12 cellular contexts compared by ENCODE assay signal in genomic region chr11:48012051-48012391, GRCh38. TPM values are rescaled to one million over a fixed set of nuclear protein-coding genes. Genes with fewer than 3 reads are reported as not detected.
DNase-seq lines count a peak whose midpoint lies in the region; ATAC-seq and TF ChIP-seq lines count a peak whose summit lies in the region.
"Had no signal": no experiment of that assay in that cellular context is flagged by ENCODE, and none has a peak within 500 bp of the region (broad histone marks: within the 10 kb centered on the region; RNA-seq: fewer than 3 reads in every experiment).

No MANE protein-coding gene starts in this region.

- H3K4me3 Mint-ChIP-seq in CD4-positive, alpha-beta T cell: peak overlapping the region; percentile 30
- peak overlapping the region; percentile 57 for H3K4me3 Mint-ChIP-seq in T-helper 2 cell treated with Interferon-gamma antibody and Interleukin-4, amounts not matched to agents 5 μg/mL and 100 μg/mL, for 36 hours
- peak overlapping the region; percentile 60 for H3K4me3 Mint-ChIP-seq in activated naive CD8-positive, alpha-beta T cell
- H3K4me3 Mint-ChIP-seq in progenitor cell of endocrine pancreas (ENCODE audit: low read depth): no peak overlapping the region

- peak overlapping the region; percentile 97 for H3K27ac Mint-ChIP-seq in CD4-positive, alpha-beta T cell
- peak overlapping the region; percentile 93 for H3K27ac Mint-ChIP-seq in T-helper 2 cell treated with Interferon-gamma antibody and Interleukin-4, amounts not matched to agents 5 μg/mL and 100 μg/mL, for 36 hours
- peak overlapping the region; percentile 90 for H3K27ac Mint-ChIP-seq in activated naive CD8-positive, alpha-beta T cell
- no peak overlapping the region for H3K27ac Mint-ChIP-seq in progenitor cell of endocrine pancreas

- 62 to 68% (median 63%) methylated on average over 5 of the region's 5 CpGs for WGBS in spleen, 5 donors

- H3K4me1 Mint-ChIP-seq in CD4-positive, alpha-beta T cell (ENCODE audit: low read depth): peaks cover 81% of the 10 kb centered on the region
- peaks cover 70% of the 10 kb centered on the region for H3K4me1 Mint-ChIP-seq in T-helper 2 cell treated with Interferon-gamma antibody and Interleukin-4, amounts not matched to agents 5 μg/mL and 100 μg/mL, for 36 hours (ENCODE audit: low read depth)
- H3K4me1 Mint-ChIP-seq in activated naive CD8-positive, alpha-beta T cell (ENCODE audit: low read depth): peaks cover 79% of the 10 kb centered on the region
- peaks cover 6% of the 10 kb centered on the region for H3K4me1 Mint-ChIP-seq in progenitor cell of endocrine pancreas (ENCODE audit: low read depth)

- H3K36me3 Mint-ChIP-seq in CD4-positive, alpha-beta T cell (ENCODE audit: low read depth): no peaks in the 10 kb centered on the region
- H3K36me3 Mint-ChIP-seq in T-helper 2 cell treated with Interferon-gamma antibody and Interleukin-4, amounts not matched to agents 5 μg/mL and 100 μg/mL, for 36 hours (ENCODE audit: low read depth): peaks cover 20% of the 10 kb centered on the region
- peaks cover 2% of the 10 kb centered on the region for H3K36me3 Mint-ChIP-seq in activated naive CD8-positive, alpha-beta T cell
- H3K36me3 Mint-ChIP-seq in progenitor cell of endocrine pancreas (ENCODE audit: insufficient read depth): no peaks in the 10 kb centered on the region

- peak in 3 of 10 experiments; percentile 24 to 40 (median 27) for DNase-seq in CD4-positive, alpha-beta T cell
- DNase-seq in T-helper 2 cell treated with Interferon-gamma antibody and Interleukin-4, amounts not matched to agents 5 μg/mL and 100 μg/mL, for 36 hours (ENCODE audit: low spot score): peak; percentile 79
- DNase-seq in spleen (no peak), progenitor cell of endocrine pancreas (ENCODE audit: low spot score, unreplicated experiment) (no peak), NOMO-1 treated with dmso at 0.1 percent for 144 hours (lab: John Stamatoyannopoulos, UW; ENCODE audit: unreplicated experiment) (no peak), GM10266 (ENCODE audit: extremely low spot score) (no peak), DMS79 treated with DMSO at 0.1 percent for 48 hours (lab: John Stamatoyannopoulos, UW) (no peak)
- DNase-seq: COR-L47, NCI-H1092 treated with DMSO at 0.1 percent for 48 hours, NCI-H748 treated with DMSO at 0.1 percent for 48 hours had no signal

- H3K4me1 ChIP-seq in spleen: peaks cover 50 to 100% (median 92%) of the 10 kb centered on the region in 6 donors

- peaks cover 0 to 4% (median 0%) of the 10 kb centered on the region in 6 donors for H3K36me3 ChIP-seq in spleen

- CTCF ChIA-PET in CD4-positive, alpha-beta T cell (lab: Charles Lee): interaction anchor here (1.3 kb wide), 2 partner anchors 8 to 10 kb away, joined by 3 to 6 read pairs; no protein-coding TSS in a partner anchor

- peak overlapping the region in 1 of 8 donors; percentile 24 for H3K4me3 ChIP-seq in spleen

- TF ChIP-seq POLR2A in spleen (IDR thresholded peaks at IDR 0.05): no peak

- H3K27me3 ChIP-seq in CD4-positive, alpha-beta T cell (ENCODE audit: control insufficient read depth, insufficient read depth, low read length): no peaks in the 10 kb centered on the region
- H3K27me3 ChIP-seq in spleen (replicated peaks in 1 of 7): no peaks in the 10 kb centered on the region

- H3K9me3 Mint-ChIP-seq in CD4-positive, alpha-beta T cell: no peaks in the 10 kb centered on the region
- no peaks in the 10 kb centered on the region for H3K9me3 Mint-ChIP-seq in T-helper 2 cell treated with Interferon-gamma antibody and Interleukin-4, amounts not matched to agents 5 μg/mL and 100 μg/mL, for 36 hours
- H3K9me3 Mint-ChIP-seq in activated naive CD8-positive, alpha-beta T cell (ENCODE audit: low read depth): no peaks in the 10 kb centered on the region
- H3K9me3 Mint-ChIP-seq in progenitor cell of endocrine pancreas (ENCODE audit: low read depth): no peaks in the 10 kb centered on the region

- intact Hi-C loops in CD4-positive, alpha-beta T cell (cut with DNase I, micrococcal nuclease): no loop called here
- intact Hi-C loops in spleen (cut with DNase I; ENCODE audit: low total_unique reads): no loop called here

- H3K27ac ChIP-seq in CD4-positive, alpha-beta T cell (ENCODE audit: low read depth, low read length): peak overlapping the region; percentile 61
- H3K27ac ChIP-seq in spleen: peak overlapping the region; percentile 48 to 90 (median 86)

- no peaks in the 10 kb centered on the region for H3K27me3 Mint-ChIP-seq in CD4-positive, alpha-beta T cell
- no peaks in the 10 kb centered on the region for H3K27me3 Mint-ChIP-seq in T-helper 2 cell treated with Interferon-gamma antibody and Interleukin-4, amounts not matched to agents 5 μg/mL and 100 μg/mL, for 36 hours (ENCODE audit: low read depth)
- H3K27me3 Mint-ChIP-seq in activated naive CD8-positive, alpha-beta T cell: no peaks in the 10 kb centered on the region
- H3K27me3 Mint-ChIP-seq in progenitor cell of endocrine pancreas: no peaks in the 10 kb centered on the region

- peak; percentile 37 for ATAC-seq in CD4-positive, alpha-beta T cell (ENCODE audit: poor library complexity)
- ATAC-seq: SK-N-SH treated with all-trans-retinoic acid at 6 μM for 48 hours had no signal

- no peaks in the 10 kb centered on the region for H3K9me3 ChIP-seq in CD4-positive, alpha-beta T cell (ENCODE audit: control insufficient read depth, low read length)
- H3K9me3 ChIP-seq in spleen: no peaks in the 10 kb centered on the region

- POLR2A ChIA-PET in CD4-positive, alpha-beta T cell (lab: Charles Lee): interaction anchor here (0.8 to 4.8 kb wide), 4 partner anchors 10 to 44 kb away, joined by 3 to 52 read pairs (median 16); no protein-coding TSS in a partner anchor

- TF ChIP-seq CTCF in CD4-positive, alpha-beta T cell (IDR thresholded peaks at IDR 0.05): no peak
- TF ChIP-seq CTCF in spleen (IDR thresholded peaks at IDR 0.05 in 8 of 11, conservative IDR thresholded peaks at IDR 0.05 in 3 of 11): no peak
- TF ChIP-seq CTCF in progenitor cell of endocrine pancreas (IDR thresholded peaks at IDR 0.05; ENCODE audit: unreplicated experiment): no peak
- no peak for TF ChIP-seq CTCF in GM10266 (IDR thresholded peaks at IDR 0.05; ENCODE audit: control insufficient read depth, insufficient read depth, low read depth, missing control alignments)

RNA-seq across cellular contexts. Expression of gene PTPRJ, which starts 31.7 kb away (rescaled TPM):
- 10 to 100 TPM; 26.6 to 28.9 TPM for total RNA-seq in CD4-positive, alpha-beta T cell
- total RNA-seq in spleen: 100 to 1,000 TPM in 4 of 7 donors, 10 to 100 TPM in 3; 63.7 to 135 (median 100) TPM
- polyA plus RNA-seq in spleen: 10 to 100 TPM in 1 of 3 donors, 1 to 10 TPM in 2; 6.4 to 11.6 (median 10.0) TPM
- 18.9 and 19.1 TPM in 2 replicates for total RNA-seq in progenitor cell of endocrine pancreas
